8 cellular contexts compared by ENCODE assay signal in genomic region chr2:122447237-122447636, GRCh38.
"Had no signal": no experiment of that assay in that cellular context is flagged by ENCODE, and none has a peak within 500 bp of the region (broad histone marks: within the 10 kb centered on the region; RNA-seq: fewer than 3 reads in every experiment).

No MANE protein-coding gene starts in this region.

- DNase-seq: IMR-90, KBM-7, KG1 had no signal

- H3K4me1 Mint-ChIP-seq: IgD-negative memory B cell had no signal

- ATAC-seq: HepG2, K562 had no signal

- H3K36me3 Mint-ChIP-seq: IgD-negative memory B cell had no signal

- H3K4me3 Mint-ChIP-seq: IgD-negative memory B cell had no signal

- H3K27ac ChIP-seq: HL-60 had no signal

- H3K27ac Mint-ChIP-seq: IgD-negative memory B cell had no signal

- H3K4me3 ChIP-seq: K562 had no signal

- FAIRE-seq: HepG2, HTR-8/SVneo, K562 had no signal

- H3K27me3 Mint-ChIP-seq: IgD-negative memory B cell had no signal
